12 cellular contexts compared by ENCODE assay signal in the genomic region with DNA sequence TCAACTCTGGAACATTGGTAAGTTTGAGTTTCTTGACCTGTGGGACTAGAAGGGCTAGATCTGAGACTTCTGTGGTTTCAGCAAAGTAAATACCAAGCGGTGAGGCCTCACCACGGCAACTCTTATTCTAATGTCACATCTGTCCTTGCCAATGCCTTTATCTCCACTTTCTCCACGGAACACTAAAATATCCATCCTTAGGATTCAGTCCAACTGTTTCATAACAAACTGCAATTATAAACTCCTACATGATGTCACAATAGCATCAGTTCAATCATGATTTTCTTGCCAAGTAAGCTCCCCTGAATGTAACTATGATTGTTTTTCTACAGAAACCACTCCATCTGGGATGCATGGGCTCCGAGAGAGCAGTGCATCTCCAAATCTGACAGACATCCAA.
"Had no signal": no experiment of that assay in that cellular context is flagged by ENCODE, and none has a peak within 500 bp of the region (broad histone marks: within the 10 kb centered on the region; RNA-seq: fewer than 3 reads in every experiment).

No MANE protein-coding gene starts in this region.

- H3K4me3 ChIP-seq: body of pancreas, left ventricle myocardium inferior, skin epidermis, stomach, thyroid gland had no signal

- DNase-seq: activated CD4-positive, alpha-beta T cell treated with anti-CD3 and anti-CD28 coated beads, Interleukin-2, amount 50 U/mL, for 1 hour; activated naive CD4-positive, alpha-beta T cell treated with anti-CD3 and anti-CD28 coated beads, Interleukin-2, amount 10 ng/mL, durations not matched to agents 7 days and 5 days; activated T-cell treated with anti-CD3 and anti-CD28 coated beads for 4 hours; body of pancreas; cortex of kidney; effector memory CD4-positive, alpha-beta T cell; head of caudate nucleus; left ventricle myocardium inferior; stomach; T-helper 17 cell; thyroid gland had no signal
